Comparison of ENCODE assay signal across 8 cellular contexts in genomic region chr12:116172224-116172849, GRCh38.
DNase-seq lines count a peak whose midpoint lies in the region; ATAC-seq and TF ChIP-seq lines count a peak whose summit lies in the region.

No MANE protein-coding gene starts in this region.

- H3K27ac ChIP-seq in HEK293 (ENCODE audit: extremely low read depth, low read depth, low read length) (no peak overlapping the region), RWPE2 (ENCODE audit: poor library complexity, severe bottlenecking) (no peak overlapping the region), foreskin keratinocyte (no peak overlapping the region)

- CTCF ChIA-PET in HEK293 (lab: Yijun Ruan, JAX), result interaction anchor here (0.6 to 1.0 kb wide), 3 partner anchors 119 to 501 kb away, joined by 3 to 4 read pairs (median 3); no protein-coding TSS in a partner anchor

- H3K36me3 ChIP-seq in HEK293 (ENCODE audit: control insufficient read depth in 2 of 2, insufficient read depth in 1 of 2, low read length in 2 of 2) (no peaks in the 10 kb centered on the region), RWPE2 (ENCODE audit: low read depth) (no peaks in the 10 kb centered on the region)

- ATAC-seq in RWPE2 (ENCODE audit: low read depth) (peak; percentile 27; the same call in 1 of the 3 replicates), foreskin keratinocyte (peak; percentile 35), GM18520 (IDR thresholded peaks at IDR 0.05; ENCODE audit: unreplicated experiment) (no peak)

- DNase-seq in RWPE2 (ENCODE audit: low spot score) (no peak), foreskin keratinocyte (no peak), T1000 (lab: John Stamatoyannopoulos, UW) (no peak), NCI-H2171 (lab: John Stamatoyannopoulos, UW) (no peak), GOT3 (lab: John Stamatoyannopoulos, UW) (no peak)

- H3K9me3 ChIP-seq in HEK293 (ENCODE audit: control insufficient read depth, insufficient read depth, low read depth, low read length), result no peaks in the 10 kb centered on the region
- no peaks in the 10 kb centered on the region for H3K9me3 ChIP-seq in RWPE2 (ENCODE audit: severe bottlenecking)

- POLR2A ChIA-PET in HEK293 (lab: Yijun Ruan, JAX), result no interaction called here

- peak overlapping the region; percentile 40 for H3K4me3 ChIP-seq in GM12875 (ENCODE audit: low read depth, low read length)
- no peak overlapping the region for H3K4me3 ChIP-seq in HEK293 (ENCODE audit: low read depth, low read length)
- no peak overlapping the region for H3K4me3 ChIP-seq in RWPE2 (ENCODE audit: severe bottlenecking)

- H3K4me1 ChIP-seq in HEK293 (ENCODE audit: control insufficient read depth, insufficient read depth, low read length) (peaks cover 8% of the 10 kb centered on the region; the same call in 1 of the 2 replicates), RWPE2 (ENCODE audit: insufficient read depth, poor library complexity, severe bottlenecking) (peaks cover 12% of the 10 kb centered on the region), foreskin keratinocyte (peaks cover 6% of the 10 kb centered on the region)

- TF ChIP-seq CTCF in GM12875 (IDR thresholded peaks at IDR 0.05; ENCODE audit: borderline replicate concordance, insufficient read depth, low read depth, low read length) (no peak), HEK293 (tag by site-specific recombination; IDR thresholded peaks at IDR 0.05) (no peak), RWPE2 (IDR thresholded peaks at IDR 0.05; ENCODE audit: poor library complexity, severe bottlenecking) (no peak), foreskin keratinocyte (conservative IDR thresholded peaks at IDR 0.05) (no peak)

- H3K27me3 ChIP-seq in RWPE2 (ENCODE audit: insufficient read depth, poor library complexity, severe bottlenecking) (no peaks in the 10 kb centered on the region), foreskin keratinocyte (no peaks in the 10 kb centered on the region)

TF ChIP-seq in HEK293, 187 proteins besides CTCF, POLR2A, EP300 and RAD21:
- peak; percentile 70 for TF ChIP-seq PRDM1 (tag by site-specific recombination; IDR thresholded peaks at IDR 0.05)
- TF ChIP-seq ZBTB21 (tag by site-specific recombination; IDR thresholded peaks at IDR 0.05), result no peak
- TF ChIP-seq SP2 (tag by site-specific recombination; IDR thresholded peaks at IDR 0.05), result no peak
TF ChIP-seq in HEK293: peak in this region for 1.
